ENCODE assay signal across 1 cellular context in genomic region chrX:30906726-30907125, GRCh38.
A peak's percentile ranks its signal among the peaks of the same experiment; 100 is the strongest.
TF ChIP-seq lines count a peak whose summit lies in the region.

No MANE protein-coding gene starts in this region.

TF ChIP-seq in SK-N-SH, 30 proteins besides CTCF, POLR2A, EP300 and RAD21 (continued from another document):
- TF ChIP-seq ZBTB33 (IDR thresholded peaks at IDR 0.05; ENCODE audit: borderline replicate concordance, low read depth) (no peak), NFIC (IDR thresholded peaks at IDR 0.05; ENCODE audit: borderline replicate concordance) (peak; percentile 64), YY1 (IDR thresholded peaks at IDR 0.05; ENCODE audit: low read depth) (no peak), MAX (IDR thresholded peaks at IDR 0.05; ENCODE audit: low read depth) (no peak), SMC3 (IDR thresholded peaks at IDR 0.05; ENCODE audit: low read depth, low read length) (no peak), TAF1 (IDR thresholded peaks at IDR 0.05; ENCODE audit: borderline replicate concordance, low read depth, low read length) (no peak), TCF12 (IDR thresholded peaks at IDR 0.05) (peak; percentile 38; the same call in 1 of the 2 replicates), IRF3 (IDR thresholded peaks at IDR 0.05; ENCODE audit: low read depth, low read length) (no peak), EZH2phosphoT487 (IDR thresholded peaks at IDR 0.05; ENCODE audit: borderline replicate concordance, low read depth) (no peak), RCOR1 (IDR thresholded peaks at IDR 0.05; ENCODE audit: low read length) (no peak), JUND (IDR thresholded peaks at IDR 0.05) (peak; percentile 34; the same call in 1 of the 2 replicates), NRF1 (IDR thresholded peaks at IDR 0.05; ENCODE audit: low read depth, low read length) (no peak), TEAD4 (IDR thresholded peaks at IDR 0.05; ENCODE audit: borderline replicate concordance, insufficient read depth) (peak; percentile 54; the same call in 1 of the 2 replicates), POLR2AphosphoS5 (IDR thresholded peaks at IDR 0.05; ENCODE audit: low read depth, low read length) (no peak), PBX3 (IDR thresholded peaks at IDR 0.05) (no peak), GABPA (IDR thresholded peaks at IDR 0.05; ENCODE audit: low read depth) (no peak), ELF1 (IDR thresholded peaks at IDR 0.05) (no peak), FOXJ3 (CRISPR knock-in tag; IDR thresholded peaks at IDR 0.05) (no peak), MEF2A (IDR thresholded peaks at IDR 0.05; ENCODE audit: borderline replicate concordance, low read depth) (no peak), REST (IDR thresholded peaks at IDR 0.05; ENCODE audit: low read depth, low read length) (no peak), GATA2 (CRISPR knock-in tag; IDR thresholded peaks at IDR 0.05) (no peak)
